8 cellular contexts compared by ENCODE assay signal in genomic region chr14:34981743-34982420, GRCh38. TPM values are rescaled to one million over a fixed set of nuclear protein-coding genes. Genes with fewer than 3 reads are reported as not detected.
DNase-seq lines count a peak whose midpoint lies in the region; ATAC-seq and TF ChIP-seq lines count a peak whose summit lies in the region.

No MANE protein-coding gene starts in this region.

- POLR2A ChIA-PET in Panc1 (lab: Charles Lee) = interaction anchor here (0.7 to 1.2 kb wide), 2 partner anchors 112 to 264 kb away, joined by 3 read pairs; no protein-coding TSS in a partner anchor

- H3K27me3 ChIP-seq in Panc1 (ENCODE audit: control insufficient read depth, insufficient read depth, low read length) = no peaks in the 10 kb centered on the region

- intact Hi-C loops in Panc1 (cut with micrococcal nuclease; ENCODE audit: unreplicated experiment) = loop anchor here (5.0 kb wide), 1 partner anchor 110 kb away; no protein-coding TSS in a partner anchor

- CTCF ChIA-PET in Panc1 (lab: Charles Lee) = interaction anchor here (0.6 kb wide), 1 partner anchor 207 kb away, joined by 5 read pairs; no protein-coding TSS in a partner anchor

- ATAC-seq in HG02973 (IDR thresholded peaks at IDR 0.05; ENCODE audit: unreplicated experiment) (peak; percentile 10), Panc1 (peak; percentile 4; the same call in 1 of the 2 replicates), HG02870 (IDR thresholded peaks at IDR 0.05; ENCODE audit: unreplicated experiment) (no peak)

- no TSS peak for BruUV-seq in Panc1 (replicated peaks; lab: Mats Ljungman, UMichigan)

- TF ChIP-seq CTCF in Panc1 (IDR thresholded peaks at IDR 0.05) = no peak

- H3K27ac ChIP-seq in Panc1 (ENCODE audit: low read length) = peak overlapping the region; percentile 98
- H3K27ac ChIP-seq in angular gyrus (ENCODE audit: low read depth, low read length) = peak overlapping the region; percentile 100

- peaks cover 15% of the 10 kb centered on the region for H3K4me1 ChIP-seq in Panc1 (ENCODE audit: control insufficient read depth, insufficient read depth, low read length)

- DNase-seq in NCI-H1694 (lab: John Stamatoyannopoulos, UW) (peak; percentile 39), NCI-H1694 treated with DMSO at 0.1 percent for 48 hours (lab: John Stamatoyannopoulos, UW) (no peak), Panc1 (ENCODE audit: low read depth, low spot score) (peak; percentile 7)
- peak; percentile 12 to 15 for DNase-seq in stimulated activated CD4-positive, alpha-beta T cell treated with anti-CD3 and anti-CD28 coated beads, Interleukin-15, amount 100 ng/mL, for 48 hours (ENCODE audit: low read depth in 2 of 2)

- in situ Hi-C loops in Panc1 (cut with HindIII; ENCODE audit: low pct_unique_long_range_greater_than_20kb, low sequenced_read_pairs) = no loop called here

- H3K9me3 ChIP-seq in Panc1 (ENCODE audit: control insufficient read depth, insufficient read depth, low read depth, low read length) (no peaks in the 10 kb centered on the region), iPS-18c (ENCODE audit: control insufficient read depth, insufficient read depth, low read length) (no peaks in the 10 kb centered on the region)

- H3K4me3 ChIP-seq in Panc1 (ENCODE audit: low read depth in 2 of 2, low read length in 2 of 2) (peak overlapping the region; percentile 90 to 97), iPS-18c (ENCODE audit: insufficient read depth, low read depth, low read length) (peak overlapping the region; percentile 98)

- peaks cover 10% of the 10 kb centered on the region for H3K36me3 ChIP-seq in Panc1 (ENCODE audit: control insufficient read depth, insufficient read depth, low read length)

RNA-seq across cellular contexts. Expression of gene SRP54, which starts 0.9 kb away (rescaled TPM):
- 53.2 TPM for total RNA-seq in Panc1 (2021; ENCODE audit: unreplicated experiment)
- 34.5 TPM for polyA plus RNA-seq in Panc1 (2012; ENCODE audit: insufficient read length)
